In genomic region chr22:41302016-41302767, GRCh38 we compare ENCODE assay signal across 8 cellular contexts. TPM values are rescaled to one million over a fixed set of nuclear protein-coding genes. Genes with fewer than 3 reads are reported as not detected.
DNase-seq lines count a peak whose midpoint lies in the region; ATAC-seq and TF ChIP-seq lines count a peak whose summit lies in the region.

No MANE protein-coding gene starts in this region.

- no peak for TF ChIP-seq CTCF in mucosa of descending colon (IDR thresholded peaks at IDR 0.05)

- peaks cover 4% of the 10 kb centered on the region; the same call in 1 of the 2 replicates for H3K36me3 ChIP-seq in SK-N-MC (ENCODE audit: insufficient read depth, low read length)
- H3K36me3 ChIP-seq in effector memory CD4-positive, alpha-beta T cell (ENCODE audit: control insufficient read depth, insufficient read depth, low read length) = peaks cover under 1% of the 10 kb centered on the region
- no peaks in the 10 kb centered on the region for H3K36me3 ChIP-seq in mucosa of descending colon (ENCODE audit: low read depth)
- no peaks in the 10 kb centered on the region for H3K36me3 ChIP-seq in aorta (ENCODE audit: control insufficient read depth in 1 of 2, insufficient read depth in 2 of 2, low read length in 1 of 2)

- WGBS in aorta, 2 donors = 1% methylated on average over 60 of the region's 60 CpGs

- intact Hi-C loops in mucosa of descending colon (cut with DNase I, micrococcal nuclease) (no loop called here), aorta (cut with DNase I) (loop anchor here in 1 of 2 donors (5.0 kb wide), 1 partner anchor 65 kb away; no protein-coding TSS in a partner anchor)

- H3K4me3 ChIP-seq in SK-N-MC = peak overlapping the region; percentile 86
- peak overlapping the region; percentile 95 for H3K4me3 ChIP-seq in effector memory CD4-positive, alpha-beta T cell (ENCODE audit: insufficient read depth, low read depth, low read length, poor library complexity, severe bottlenecking)
- H3K4me3 ChIP-seq in mucosa of descending colon = peak overlapping the region; percentile 94
- peak overlapping the region; percentile 99 for H3K4me3 ChIP-seq in aorta (ENCODE audit: low read length in 2 of 2)

- H3K9ac ChIP-seq in SK-N-MC (ENCODE audit: insufficient read length) = peak overlapping the region; percentile 98

- H3K4me1 ChIP-seq in effector memory CD4-positive, alpha-beta T cell (ENCODE audit: control insufficient read depth, insufficient read depth, low read length, poor library complexity, severe bottlenecking) = peaks cover 16% of the 10 kb centered on the region
- H3K4me1 ChIP-seq in mucosa of descending colon (ENCODE audit: low read depth) (peaks cover 3% of the 10 kb centered on the region), aorta (ENCODE audit: control insufficient read depth in 1 of 2, insufficient read depth in 2 of 2, low read length in 2 of 2) (peaks cover 2 to 3% of the 10 kb centered on the region in 2 donors)

- ATAC-seq in mucosa of descending colon = peak; percentile 31
- ATAC-seq in aorta (ENCODE audit: low FRiP score) = peak; percentile 56
- no peak for ATAC-seq in GM21619 (IDR thresholded peaks at IDR 0.05; ENCODE audit: unreplicated experiment)
- no peak for ATAC-seq in GM18498 (IDR thresholded peaks at IDR 0.05; ENCODE audit: unreplicated experiment)

- H3K9me3 ChIP-seq in SK-N-MC (ENCODE audit: low read depth, low read length) (no peaks in the 10 kb centered on the region), mucosa of descending colon (no peaks in the 10 kb centered on the region), aorta (ENCODE audit: control insufficient read depth, low read length) (no peaks in the 10 kb centered on the region)
- no peaks in the 10 kb centered on the region for H3K9me3 ChIP-seq in effector memory CD4-positive, alpha-beta T cell (ENCODE audit: control insufficient read depth, low read length)

- no peaks in the 10 kb centered on the region for H3K27me3 ChIP-seq in effector memory CD4-positive, alpha-beta T cell (replicated peaks; ENCODE audit: control insufficient read depth, insufficient read depth, low read length, poor library complexity, severe bottlenecking)
- no peaks in the 10 kb centered on the region for H3K27me3 ChIP-seq in aorta (ENCODE audit: control insufficient read depth in 1 of 2, insufficient read depth in 2 of 2, low read length in 1 of 2)

- DNase-seq in NCI-H146 (lab: John Stamatoyannopoulos, UW) = peak; percentile 21
- no peak for DNase-seq in NCI-H146 treated with DMSO at 0.1 percent for 48 hours (lab: John Stamatoyannopoulos, UW; ENCODE audit: unreplicated experiment)
- no peak for DNase-seq in SK-N-MC (ENCODE audit: low read depth, low spot score)
- DNase-seq in effector memory CD4-positive, alpha-beta T cell = no peak
- DNase-seq in mucosa of descending colon = peak in 2 of 3 donors; percentile 15 to 39
- no peak for DNase-seq in aorta

- H3K27ac ChIP-seq in SK-N-MC (peak overlapping the region; percentile 78), aorta (ENCODE audit: low read depth in 1 of 2, low read length in 2 of 2) (peak overlapping the region in 1 of 2 donors; percentile 52)
- peak overlapping the region; percentile 88 for H3K27ac ChIP-seq in effector memory CD4-positive, alpha-beta T cell (ENCODE audit: insufficient read depth, low read length, poor library complexity, severe bottlenecking)

RNA-seq across cellular contexts. Expression of gene ZC3H7B, which starts 0.9 kb away (rescaled TPM):
- total RNA-seq in mucosa of descending colon = 10 to 100 TPM; 37.8 to 57.5 (median 39.3) TPM
- total RNA-seq in aorta = 10 to 100 TPM; 34.8 to 50.0 TPM
- 10 to 100 TPM; 14.8 to 23.7 TPM for polyA plus RNA-seq in aorta

RNA-seq across cellular contexts. Expression of gene RANGAP1, which starts 16.2 kb away (rescaled TPM):
- total RNA-seq in mucosa of descending colon = 10 to 100 TPM; 26.9 to 48.9 (median 35.3) TPM
- 10 to 100 TPM; 29.7 to 34.6 TPM for total RNA-seq in aorta
- 10 to 100 TPM; 14.8 to 20.3 TPM for polyA plus RNA-seq in aorta

Comparison
In these comparisons a context has a peak if more than half of its experiments do, and no peak if none do; other contexts are left out.
1. DNase-seq: peak in NCI-H146 (single experiment) and mucosa of descending colon (2 of 3); none in NCI-H146 treated with DMSO at 0.1 percent for 48 hours (single experiment), SK-N-MC (single experiment), effector memory CD4-positive, alpha-beta T cell (0 of 3) and aorta (0 of 2).
2. ATAC-seq: peak in mucosa of descending colon (single experiment) and aorta (single experiment); none in GM21619 (single experiment) and GM18498 (single experiment).
3. Peak in every context shown above with its lines, with median percentiles within 50 percentile points of each other: H3K4me3 ChIP-seq.